In the genomic region with DNA sequence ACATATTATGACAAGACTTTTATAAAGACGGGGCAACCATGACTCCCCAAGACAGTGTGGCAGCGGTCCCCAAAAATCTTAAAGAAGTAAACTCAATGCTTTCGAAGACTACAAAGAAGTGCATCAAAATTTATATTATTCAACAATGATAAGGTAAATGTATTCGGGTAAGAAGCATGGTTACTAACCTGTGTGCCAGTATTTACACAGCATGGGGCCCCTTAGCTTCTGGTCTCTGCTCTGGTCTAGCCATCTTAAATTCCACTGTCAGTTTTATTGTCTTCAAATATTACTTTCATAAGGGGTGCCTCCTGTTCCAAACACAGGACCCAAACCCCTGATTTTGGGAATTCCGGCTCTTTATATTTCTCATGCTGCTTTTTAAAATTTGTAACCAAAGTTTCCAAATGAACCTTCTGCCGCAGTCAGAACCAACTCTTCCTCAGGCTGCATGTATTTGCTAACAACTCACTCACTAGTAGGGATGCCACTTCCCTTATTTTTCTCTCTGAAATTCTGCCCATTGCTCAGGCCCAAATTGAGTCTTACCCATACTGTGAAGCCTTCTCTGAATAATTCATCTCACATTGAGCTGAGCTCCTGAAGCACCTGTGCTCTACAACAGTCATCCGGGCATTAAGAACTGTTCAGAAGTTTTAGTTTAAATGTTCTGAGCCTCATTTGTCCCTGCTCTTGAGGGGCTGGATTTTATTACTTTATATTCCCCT, we compare ENCODE assay signal across 13 cellular contexts. TPM values are rescaled to one million over a fixed set of nuclear protein-coding genes. Genes with fewer than 3 reads are reported as not detected.
DNase-seq lines count a peak whose midpoint lies in the region; ATAC-seq and TF ChIP-seq lines count a peak whose summit lies in the region.
"Had no signal": no experiment of that assay in that cellular context is flagged by ENCODE, and none has a peak within 500 bp of the region (broad histone marks: within the 10 kb centered on the region; RNA-seq: fewer than 3 reads in every experiment).

No MANE protein-coding gene starts in this region.

- H3K27me3 ChIP-seq in Panc1 (ENCODE audit: control insufficient read depth, insufficient read depth, low read length) (no peaks in the 10 kb centered on the region), gastrocnemius medialis (no peaks in the 10 kb centered on the region)

- no peak overlapping the region for H3K4me3 Mint-ChIP-seq in activated CD8-positive, alpha-beta memory T cell treated with anti-CD3 and anti-CD28 coated beads, Interleukin-2, amount 10 ng/mL, durations not matched to agents 7 days and 5 days
- H3K4me3 Mint-ChIP-seq: activated B cell treated with CpG ODN at 0.5 μM for 24 hours; activated naive CD4-positive, alpha-beta T cell treated with anti-CD3 and anti-CD28 coated beads for 36 hours had no signal

- ATAC-seq in Panc1 (no peak), gastrocnemius medialis (no peak), GM21423 (IDR thresholded peaks at IDR 0.05; ENCODE audit: unreplicated experiment) (no peak)
- ATAC-seq in activated CD8-positive, alpha-beta memory T cell treated with anti-CD3 and anti-CD28 coated beads, Interleukin-2, amount 10 ng/mL, durations not matched to agents 7 days and 5 days = no peak

- H3K27me3 Mint-ChIP-seq in activated CD8-positive, alpha-beta memory T cell treated with anti-CD3 and anti-CD28 coated beads, Interleukin-2, amount 10 ng/mL, durations not matched to agents 7 days and 5 days = peaks cover 3% of the 10 kb centered on the region
- H3K27me3 Mint-ChIP-seq: activated B cell treated with CpG ODN at 0.5 μM for 24 hours had no signal

- BruUV-seq in Panc1 (replicated peaks; lab: Mats Ljungman, UMichigan) = no TSS peak

- TF ChIP-seq CTCF in Panc1 (IDR thresholded peaks at IDR 0.05) = no peak
- no peak for TF ChIP-seq CTCF in fibroblast of pulmonary artery (IDR thresholded peaks at IDR 0.05; ENCODE audit: low read length, missing control alignments)
- no peak for TF ChIP-seq CTCF in gastrocnemius medialis (IDR thresholded peaks at IDR 0.05 in 4 of 5, conservative IDR thresholded peaks at IDR 0.05 in 1 of 5)
- TF ChIP-seq CTCF in GM10266 (IDR thresholded peaks at IDR 0.05; ENCODE audit: control insufficient read depth, insufficient read depth, low read depth, missing control alignments) = no peak

- peaks cover 5% of the 10 kb centered on the region for H3K36me3 Mint-ChIP-seq in activated CD8-positive, alpha-beta memory T cell treated with anti-CD3 and anti-CD28 coated beads, Interleukin-2, amount 10 ng/mL, durations not matched to agents 7 days and 5 days

- no peaks in the 10 kb centered on the region for H3K9me3 Mint-ChIP-seq in activated CD8-positive, alpha-beta memory T cell treated with anti-CD3 and anti-CD28 coated beads, Interleukin-2, amount 10 ng/mL, durations not matched to agents 7 days and 5 days (ENCODE audit: low read depth)
- H3K9me3 Mint-ChIP-seq: activated B cell treated with CpG ODN at 0.5 μM for 24 hours; activated naive CD4-positive, alpha-beta T cell treated with anti-CD3 and anti-CD28 coated beads for 36 hours; neural crest cell had no signal

- peaks cover 20% of the 10 kb centered on the region for H3K4me1 Mint-ChIP-seq in activated CD8-positive, alpha-beta memory T cell treated with anti-CD3 and anti-CD28 coated beads, Interleukin-2, amount 10 ng/mL, durations not matched to agents 7 days and 5 days

- H3K27ac ChIP-seq in Panc1 (ENCODE audit: low read length) = peak overlapping the region; percentile 100
- H3K27ac ChIP-seq in gastrocnemius medialis = peak overlapping the region; percentile 86 to 96 (median 94)

- H3K9me3 ChIP-seq in ES-I3 (ENCODE audit: control insufficient read depth, insufficient read depth, low read length) (no peaks in the 10 kb centered on the region), Panc1 (ENCODE audit: control insufficient read depth, insufficient read depth, low read depth, low read length) (no peaks in the 10 kb centered on the region), gastrocnemius medialis (no peaks in the 10 kb centered on the region)

- H3K4me1 ChIP-seq in ES-I3 (ENCODE audit: insufficient read depth, low read length) (peaks cover 6% of the 10 kb centered on the region; the same call in 1 of the 2 replicates), Panc1 (ENCODE audit: control insufficient read depth, insufficient read depth, low read length) (peaks cover 27% of the 10 kb centered on the region), gastrocnemius medialis (peaks cover 30 to 34% of the 10 kb centered on the region in 2 donors)

- peak overlapping the region; percentile 90; the same call in 1 of the 2 replicates for H3K9ac ChIP-seq in ES-I3 (ENCODE audit: low read depth, low read length)

- intact Hi-C loops in Panc1 (cut with micrococcal nuclease; ENCODE audit: unreplicated experiment) (no loop called here), gastrocnemius medialis (cut with DNase I; ENCODE audit: low total_unique reads) (no loop called here)

- TF ChIP-seq POLR2A in gastrocnemius medialis (IDR thresholded peaks at IDR 0.05) = no peak

- DNase-seq in Panc1 (ENCODE audit: low read depth, low spot score) (no peak), fibroblast of pulmonary artery (ENCODE audit: low read depth) (no peak), gastrocnemius medialis (no peak), GM10266 (ENCODE audit: extremely low spot score) (no peak), NCI-H2107 (lab: John Stamatoyannopoulos, UW) (no peak)
- no peak for DNase-seq in activated CD8-positive, alpha-beta memory T cell treated with anti-CD3 and anti-CD28 coated beads, Interleukin-2, amount 10 ng/mL, durations not matched to agents 7 days and 5 days
- DNase-seq: activated B cell treated with CpG ODN at 0.5 μM for 24 hours; activated naive CD4-positive, alpha-beta T cell treated with anti-CD3 and anti-CD28 coated beads for 36 hours; DMS79; NCI-H69 had no signal

- in situ Hi-C loops in Panc1 (cut with HindIII; ENCODE audit: low pct_unique_long_range_greater_than_20kb, low sequenced_read_pairs) = no loop called here
- in situ Hi-C loops in gastrocnemius medialis (cut with MboI; ENCODE audit: low sequenced_read_pairs in 4 of 4) = loop anchor here in 1 of 4 donors (25.0 kb wide), 1 partner anchor 486 kb away; no protein-coding TSS in a partner anchor

- H3K27ac Mint-ChIP-seq in activated CD8-positive, alpha-beta memory T cell treated with anti-CD3 and anti-CD28 coated beads, Interleukin-2, amount 10 ng/mL, durations not matched to agents 7 days and 5 days = no peak overlapping the region
- H3K27ac Mint-ChIP-seq: activated B cell treated with CpG ODN at 0.5 μM for 24 hours; activated naive CD4-positive, alpha-beta T cell treated with anti-CD3 and anti-CD28 coated beads for 36 hours had no signal

- H3K4me3 ChIP-seq in Panc1 (ENCODE audit: low read depth in 2 of 2, low read length in 2 of 2) (peak overlapping the region; percentile 87 to 96), fibroblast of pulmonary artery (replicated peaks; ENCODE audit: low read depth, low read length) (peak overlapping the region; percentile 78), gastrocnemius medialis (peak overlapping the region; percentile 0 to 86 (median 68))

- POLR2A ChIA-PET in Panc1 (lab: Charles Lee) = no interaction called here

- CTCF ChIA-PET in Panc1 (lab: Charles Lee) = no interaction called here
- CTCF ChIA-PET in activated CD8-positive, alpha-beta memory T cell treated with anti-CD3 and anti-CD28 coated beads, Interleukin-2, amount 10 ng/mL, durations not matched to agents 7 days and 5 days (lab: Charles Lee) = no interaction called here

- H3K36me3 ChIP-seq in ES-I3 (ENCODE audit: insufficient read depth, low read length) (no peaks in the 10 kb centered on the region), Panc1 (ENCODE audit: control insufficient read depth, insufficient read depth, low read length) (peaks cover 4% of the 10 kb centered on the region), gastrocnemius medialis (no peaks in the 10 kb centered on the region)

RNA-seq across cellular contexts. Expression of gene TTC23, which starts 1.2 kb away (rescaled TPM):
- total RNA-seq in Panc1 (2021; ENCODE audit: unreplicated experiment) (21.7 TPM), gastrocnemius medialis (1 to 10 TPM; 5.6 to 9.9 (median 7.7) TPM)
- 14.2 TPM for polyA plus RNA-seq in Panc1 (2012; ENCODE audit: insufficient read length)
- 1 to 10 TPM; 1.2 TPM for total RNA-seq in activated CD8-positive, alpha-beta memory T cell treated with anti-CD3 and anti-CD28 coated beads, Interleukin-2, amount 10 ng/mL, durations not matched to agents 7 days and 5 days

RNA-seq across cellular contexts. Expression of gene LRRC28, which starts 3.1 kb away (rescaled TPM):
- total RNA-seq in Panc1 (2021; ENCODE audit: unreplicated experiment) (39.3 TPM), gastrocnemius medialis (10 to 100 TPM; 22.0 to 48.5 (median 36.9) TPM)
- polyA plus RNA-seq in Panc1 (2012; ENCODE audit: insufficient read length) = 29.3 TPM
- total RNA-seq in activated CD8-positive, alpha-beta memory T cell treated with anti-CD3 and anti-CD28 coated beads, Interleukin-2, amount 10 ng/mL, durations not matched to agents 7 days and 5 days = 10 to 100 TPM; 21.2 to 21.7 TPM
